ENCODE assay signal across 17 cellular contexts in genomic region chr22:25382762-25383161, GRCh38.
DNase-seq lines count a peak whose midpoint lies in the region; ATAC-seq and TF ChIP-seq lines count a peak whose summit lies in the region.
"Had no signal": no experiment of that assay in that cellular context is flagged by ENCODE, and none has a peak within 500 bp of the region (broad histone marks: within the 10 kb centered on the region; RNA-seq: fewer than 3 reads in every experiment).

No MANE protein-coding gene starts in this region.

- no peaks in the 10 kb centered on the region for H3K27me3 ChIP-seq in prostate gland (replicated peaks; ENCODE audit: insufficient read depth)

- peak; percentile 13 for DNase-seq in activated naive CD4-positive, alpha-beta T cell treated with anti-CD3 and anti-CD28 coated beads for 36 hours
- DNase-seq in activated naive CD4-positive, alpha-beta T cell treated with Interleukin-2 at 50 U/mL for 16 hours: no peak
- DNase-seq in LNCaP clone FGC (ENCODE audit: low read depth): no peak
- no peak for DNase-seq in choroid plexus epithelial cell (ENCODE audit: low read depth)
- no peak for DNase-seq in retinal pigment epithelial cell (ENCODE audit: low read depth)
- DNase-seq in prostate gland (ENCODE audit: low spot score): no peak
- no peak for DNase-seq in kidney tubule cell (ENCODE audit: low spot score)
- DNase-seq: DMS153; foreskin melanocyte; GM23248; NCI-H1105 treated with DMSO at 0.1 percent for 48 hours; NCI-H526 treated with DMSO at 0.1 percent for 48 hours; retina; stimulated activated CD4-positive, alpha-beta T cell treated with anti-CD3 and anti-CD28 coated beads, Interleukin-4, amount 100 ng/mL, for 4 hours; stimulated activated naive B cell treated with anti-CD40 and anti-IgM and Interleukin-4, amounts not matched to agents 10 μg/mL and 1 μg/mL and 100 μg/mL, for 72 hours had no signal

- H3K4me3 ChIP-seq in LNCaP clone FGC (ENCODE audit: low read depth, low read length): no peak overlapping the region
- H3K4me3 ChIP-seq in choroid plexus epithelial cell (ENCODE audit: low read depth, low read length): no peak overlapping the region
- H3K4me3 ChIP-seq in retinal pigment epithelial cell (ENCODE audit: low read length): no peak overlapping the region
- no peak overlapping the region for H3K4me3 ChIP-seq in prostate gland
- H3K4me3 ChIP-seq: GM23248 had no signal

- no peaks in the 10 kb centered on the region for H3K4me1 ChIP-seq in prostate gland (replicated peaks)

- no peak overlapping the region for H3K27ac ChIP-seq in prostate gland
- H3K27ac ChIP-seq: GM23248 had no signal

- TF ChIP-seq CTCF in LNCaP clone FGC (IDR thresholded peaks at IDR 0.05; ENCODE audit: control insufficient read depth, extremely low read depth, insufficient read depth) (peak; percentile 29; the same call in 1 of the 2 replicates), choroid plexus epithelial cell (conservative IDR thresholded peaks at IDR 0.05; ENCODE audit: low read depth, low read length) (peak; percentile 36), retinal pigment epithelial cell (conservative IDR thresholded peaks at IDR 0.05; ENCODE audit: low read depth, low read length) (peak; percentile 49), prostate gland (IDR thresholded peaks at IDR 0.05) (no peak)

- no peaks in the 10 kb centered on the region for H3K36me3 ChIP-seq in prostate gland

- ATAC-seq in GM19324 (IDR thresholded peaks at IDR 0.05; ENCODE audit: low FRiP score, unreplicated experiment): no peak

- CTCF ChIA-PET in activated naive CD4-positive, alpha-beta T cell treated with anti-CD3 and anti-CD28 coated beads for 36 hours (lab: Charles Lee): no interaction called here

- H3K27me3 Mint-ChIP-seq in activated naive CD4-positive, alpha-beta T cell treated with anti-CD3 and anti-CD28 coated beads for 36 hours (ENCODE audit: low read depth): no peaks in the 10 kb centered on the region
- H3K27me3 Mint-ChIP-seq: stimulated activated naive B cell treated with anti-CD40 and anti-IgM and Interleukin-4, amounts not matched to agents 10 μg/mL and 1 μg/mL and 100 μg/mL, for 72 hours had no signal

- no peak for TF ChIP-seq POLR2A in prostate gland (IDR thresholded peaks at IDR 0.05)

- 77% methylated on average over 7 of the region's 7 CpGs for WGBS in prostate gland

- peaks cover 7% of the 10 kb centered on the region for H3K36me3 Mint-ChIP-seq in activated naive CD4-positive, alpha-beta T cell treated with anti-CD3 and anti-CD28 coated beads for 36 hours (ENCODE audit: low read depth)

- H3K9me3 Mint-ChIP-seq in activated naive CD4-positive, alpha-beta T cell treated with anti-CD3 and anti-CD28 coated beads for 36 hours: no peaks in the 10 kb centered on the region
- H3K9me3 Mint-ChIP-seq: dendritic cell treated with granulocyte-macrophage colony-stimulating factor and Interleukin-4, amounts not matched to agents 40 ng/mL and 50 ng/mL, for 4 days; stimulated activated naive B cell treated with anti-CD40 and anti-IgM and Interleukin-4, amounts not matched to agents 10 μg/mL and 1 μg/mL and 100 μg/mL, for 72 hours had no signal

- no peak overlapping the region for H3K4me3 Mint-ChIP-seq in activated naive CD4-positive, alpha-beta T cell treated with anti-CD3 and anti-CD28 coated beads for 36 hours
- H3K4me3 Mint-ChIP-seq: dendritic cell treated with granulocyte-macrophage colony-stimulating factor and Interleukin-4, amounts not matched to agents 40 ng/mL and 50 ng/mL, for 4 days; stimulated activated naive B cell treated with anti-CD40 and anti-IgM and Interleukin-4, amounts not matched to agents 10 μg/mL and 1 μg/mL and 100 μg/mL, for 72 hours had no signal

- no peaks in the 10 kb centered on the region for H3K9me3 ChIP-seq in prostate gland

- H3K4me1 Mint-ChIP-seq in activated naive CD4-positive, alpha-beta T cell treated with anti-CD3 and anti-CD28 coated beads for 36 hours (ENCODE audit: low read depth): peaks cover 29% of the 10 kb centered on the region

- intact Hi-C loops in activated naive CD4-positive, alpha-beta T cell treated with anti-CD3 and anti-CD28 coated beads for 36 hours (cut with micrococcal nuclease): no loop called here
- intact Hi-C loops in prostate gland (cut with DNase I): no loop called here

- no peak overlapping the region for H3K27ac Mint-ChIP-seq in activated naive CD4-positive, alpha-beta T cell treated with anti-CD3 and anti-CD28 coated beads for 36 hours
- H3K27ac Mint-ChIP-seq: dendritic cell treated with granulocyte-macrophage colony-stimulating factor and Interleukin-4, amounts not matched to agents 40 ng/mL and 50 ng/mL, for 4 days; stimulated activated naive B cell treated with anti-CD40 and anti-IgM and Interleukin-4, amounts not matched to agents 10 μg/mL and 1 μg/mL and 100 μg/mL, for 72 hours had no signal

Comparison
In these comparisons a context has a peak if more than half of its experiments do, and no peak if none do; other contexts are left out.
1. CTCF ChIP-seq: peak in LNCaP clone FGC (single experiment), choroid plexus epithelial cell (single experiment) and retinal pigment epithelial cell (single experiment); none in prostate gland (0 of 4).